In genomic region chr7:12322903-12323300, GRCh38 we compare ENCODE assay signal across 15 cellular contexts.
DNase-seq lines count a peak whose midpoint lies in the region; ATAC-seq and TF ChIP-seq lines count a peak whose summit lies in the region.
"Had no signal": no experiment of that assay in that cellular context is flagged by ENCODE, and none has a peak within 500 bp of the region (broad histone marks: within the 10 kb centered on the region; RNA-seq: fewer than 3 reads in every experiment).

No MANE protein-coding gene starts in this region.

- H3K27me3 ChIP-seq in GM06990 (replicated peaks; ENCODE audit: control insufficient read depth, insufficient read depth, low read length): no peaks in the 10 kb centered on the region
- H3K27me3 ChIP-seq: hepatocyte, SJCRH30 had no signal

- no peak overlapping the region for H3K4me3 ChIP-seq in GM06990 (replicated peaks; ENCODE audit: low read depth, low read length)
- H3K4me3 ChIP-seq: hepatocyte, SJCRH30 had no signal

- H3K36me3 ChIP-seq in GM06990 (ENCODE audit: control insufficient read depth, insufficient read depth, low read length): no peaks in the 10 kb centered on the region

- DNase-seq in GM06990 (ENCODE audit: extremely low read depth, insufficient read length) (peak; percentile 18), NCI-H69 (lab: John Stamatoyannopoulos, UW) (peak; percentile 78), NOMO-1 treated with dmso at 0.1 percent for 144 hours (lab: John Stamatoyannopoulos, UW; ENCODE audit: unreplicated experiment) (no peak), DMS79 treated with DMSO at 0.1 percent for 48 hours (lab: John Stamatoyannopoulos, UW) (no peak), GM03348 (ENCODE audit: low spot score) (no peak)
- DNase-seq: activated B cell treated with CpG ODN at 0.5 μM for 24 hours, mammary epithelial cell, MV-4-11, NCI-H524 treated with DMSO at 0.1 percent for 48 hours, nucleus accumbens had no signal

- TF ChIP-seq CTCF in GM06990 (IDR thresholded peaks at IDR 0.05; ENCODE audit: insufficient read depth, low read length, poor library complexity, severe bottlenecking): no peak

- ATAC-seq in GM18907 (IDR thresholded peaks at IDR 0.05; ENCODE audit: unreplicated experiment) (peak; percentile 89), HG02885 (IDR thresholded peaks at IDR 0.05; ENCODE audit: poor library complexity, unreplicated experiment) (peak; percentile 73), GM19328 (IDR thresholded peaks at IDR 0.05; ENCODE audit: unreplicated experiment) (no peak)

Comparison
In these comparisons a context has a peak if more than half of its experiments do, and no peak if none do; other contexts are left out.
1. DNase-seq: peak in GM06990 (single experiment) and NCI-H69 (single experiment); none in NOMO-1 treated with dmso at 0.1 percent for 144 hours (single experiment), DMS79 treated with DMSO at 0.1 percent for 48 hours (single experiment) and GM03348 (single experiment).